Comparison of ENCODE assay signal across 10 cellular contexts in genomic region chr12:26768611-26769603, GRCh38.
DNase-seq lines count a peak whose midpoint lies in the region; ATAC-seq and TF ChIP-seq lines count a peak whose summit lies in the region.
"Had no signal": no experiment of that assay in that cellular context is flagged by ENCODE, and none has a peak within 500 bp of the region (broad histone marks: within the 10 kb centered on the region; RNA-seq: fewer than 3 reads in every experiment).

No MANE protein-coding gene starts in this region.

- H3K4me3 ChIP-seq in GM23338 (no peak overlapping the region), lung (no peak overlapping the region), uterus (no peak overlapping the region)

- no peaks in the 10 kb centered on the region for H3K9me3 Mint-ChIP-seq in GM23338

- TF ChIP-seq CTCF in GM23338 (conservative IDR thresholded peaks at IDR 0.05; ENCODE audit: low read depth in 2 of 2): no peak
- no peak for TF ChIP-seq CTCF in lung (IDR thresholded peaks at IDR 0.05; ENCODE audit: control extremely low read depth, extremely low read depth)
- TF ChIP-seq CTCF in uterus (IDR thresholded peaks at IDR 0.05): no peak

- peaks cover 1% of the 10 kb centered on the region for H3K27me3 Mint-ChIP-seq in GM23338 (ENCODE audit: insufficient read depth, low read depth, poor library complexity)

- no peak overlapping the region for H3K4me3 Mint-ChIP-seq in GM23338

- H3F3A ChIP-seq in GM23338 (replicated peaks; ENCODE audit: low read depth): no peaks in the 10 kb centered on the region

- 0 out of 2 replicates have a peak, but pooled peaks cover 9% of the 10 kb centered on the region for H3K9me2 ChIP-seq in GM23338 (ENCODE audit: insufficient read depth)

- H3K4me2 ChIP-seq in GM23338: 0 out of 2 replicates have a peak overlapping the region, but pooled peaks have one; percentile 28

- H3K36me3 Mint-ChIP-seq in GM23338 (ENCODE audit: low read depth): peaks cover 3% of the 10 kb centered on the region; the same call in 1 of the 3 replicates

- H3K27ac Mint-ChIP-seq in GM23338: peak overlapping the region; percentile 44; the same call in 1 of the 2 replicates

- peaks cover 6% of the 10 kb centered on the region; the same call in 1 of the 2 replicates for H4K20me1 ChIP-seq in GM23338 (replicated peaks; ENCODE audit: insufficient read depth)

- peaks cover 21% of the 10 kb centered on the region; the same call in 1 of the 2 replicates for H3K4me1 ChIP-seq in GM23338 (ENCODE audit: insufficient read depth)
- peaks cover 0 to 6% of the 10 kb centered on the region in 2 donors for H3K4me1 ChIP-seq in lung (ENCODE audit: control insufficient read depth in 2 of 2, insufficient read depth in 2 of 2, low read length in 2 of 2)
- no peaks in the 10 kb centered on the region for H3K4me1 ChIP-seq in uterus

- TF ChIP-seq POLR2A in uterus (IDR thresholded peaks at IDR 0.05): no peak

- H3K9me3 ChIP-seq in lung (ENCODE audit: control insufficient read depth in 2 of 2, insufficient read depth in 1 of 2, low read length in 1 of 2) (no peaks in the 10 kb centered on the region), uterus (no peaks in the 10 kb centered on the region)

- H3K27ac ChIP-seq in GM23338 (ENCODE audit: low read depth) (no peak overlapping the region), lung (ENCODE audit: low read depth in 1 of 2, low read length in 1 of 2) (no peak overlapping the region), uterus (no peak overlapping the region)

- H3K36me3 ChIP-seq in GM23338 (ENCODE audit: insufficient read depth): no peaks in the 10 kb centered on the region
- H3K36me3 ChIP-seq in lung (ENCODE audit: control insufficient read depth in 2 of 2, insufficient read depth in 2 of 2, low read length in 2 of 2): no peaks in the 10 kb centered on the region
- H3K36me3 ChIP-seq in uterus: no peaks in the 10 kb centered on the region

- no peaks in the 10 kb centered on the region for H3K27me3 ChIP-seq in GM23338 (ENCODE audit: insufficient read depth)
- no peaks in the 10 kb centered on the region for H3K27me3 ChIP-seq in lung (ENCODE audit: control insufficient read depth, insufficient read depth)
- H3K27me3 ChIP-seq in uterus: no peaks in the 10 kb centered on the region

- intact Hi-C loops in uterus (cut with DNase I; ENCODE audit: low total_unique reads): no loop called here

- 66 to 88% methylated on average over 1 of the region's 1 CpG for WGBS in lung, 2 donors

- peak; percentile 41 for ATAC-seq in GM18858 (IDR thresholded peaks at IDR 0.05; ENCODE audit: unreplicated experiment)
- no peak for ATAC-seq in GM23338
- ATAC-seq in lung (ENCODE audit: insufficient read depth, low FRiP score): peak; percentile 79

- H3K4me1 Mint-ChIP-seq in GM23338: peaks cover 20% of the 10 kb centered on the region; the same call in 2 of the 3 replicates

- no peak overlapping the region for H2AFZ ChIP-seq in GM23338

- DNase-seq in GM23338 (ENCODE audit: low spot score): no peak
- DNase-seq in NCI-H1105 (lab: John Stamatoyannopoulos, UW): peak; percentile 57
- DNase-seq in lung (ENCODE audit: low spot score): no peak
- DNase-seq in C1 segment of cervical spinal cord (lab: John Stamatoyannopoulos, UW): no peak
- DNase-seq in H4 (ENCODE audit: low spot score): no peak
- no peak for DNase-seq in mesenteric fat pad (ENCODE audit: low spot score)
- DNase-seq in uterus: no peak
- DNase-seq: activated CD8-positive, alpha-beta memory T cell treated with anti-CD3 and anti-CD28 coated beads, Interleukin-2, amount 50 U/mL, for 4 hours; erythroblast had no signal

- H3K79me2 ChIP-seq in GM23338 (replicated peaks; ENCODE audit: insufficient read depth): peaks cover 19% of the 10 kb centered on the region

TF ChIP-seq in GM23338, 12 proteins besides CTCF, POLR2A, EP300 and RAD21:
- no peak for TF ChIP-seq ETS1 (IDR thresholded peaks at IDR 0.05)
